ENCODE assay signal across 8 cellular contexts in the genomic region with DNA sequence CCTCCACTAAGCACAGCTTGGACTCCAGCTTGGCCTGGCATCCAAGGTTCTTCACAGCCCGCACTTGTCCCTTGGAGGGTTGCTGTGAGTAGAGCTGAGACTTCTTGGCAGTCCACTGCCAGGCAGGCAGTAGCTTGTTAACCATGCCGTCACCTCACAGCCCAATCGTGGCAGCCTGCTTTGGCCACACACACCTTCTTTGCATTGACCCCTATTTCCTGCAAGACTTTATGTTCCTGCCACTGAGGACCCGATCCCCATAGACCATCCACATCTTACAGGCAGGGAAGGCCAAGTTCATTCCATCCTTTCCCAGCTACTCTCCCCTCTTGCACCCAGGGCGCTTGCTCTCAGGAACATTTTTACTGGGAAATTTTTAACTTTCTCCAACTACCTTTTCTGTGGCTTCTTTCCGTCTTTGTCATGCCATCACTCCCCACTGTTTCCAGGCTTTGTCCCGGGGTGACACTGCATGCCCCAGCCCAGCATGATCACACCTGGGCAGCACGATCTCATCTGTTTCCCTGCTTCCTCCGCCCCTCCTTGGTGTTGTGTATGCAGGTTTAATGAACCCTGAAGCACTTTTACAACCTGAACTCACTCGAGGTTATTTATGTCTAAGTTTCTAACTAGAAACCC. TPM values are rescaled to one million over a fixed set of nuclear protein-coding genes. Genes with fewer than 3 reads are reported as not detected.
DNase-seq lines count a peak whose midpoint lies in the region; ATAC-seq and TF ChIP-seq lines count a peak whose summit lies in the region.

No MANE protein-coding gene starts in this region.

- 57 to 68% (median 65%) methylated on average over 10 of the region's 10 CpGs for WGBS in stomach, 5 donors

- TF ChIP-seq CTCF in stomach (IDR thresholded peaks at IDR 0.05): no peak

- H3K4me3 ChIP-seq in iPS-15b (ENCODE audit: low read depth, low read length) (no peak overlapping the region), stomach (no peak overlapping the region)

- H3K9me3 ChIP-seq in T-helper 17 cell (ENCODE audit: control insufficient read depth, low read length, poor library complexity, severe bottlenecking) (no peaks in the 10 kb centered on the region), iPS-15b (ENCODE audit: control insufficient read depth, insufficient read depth, low read length) (no peaks in the 10 kb centered on the region), stomach (no peaks in the 10 kb centered on the region)

- peaks cover 36% of the 10 kb centered on the region for H3K4me1 ChIP-seq in iPS-15b (ENCODE audit: control insufficient read depth, insufficient read depth, low read length)
- H3K4me1 ChIP-seq in stomach: peaks cover 41 to 93% (median 64%) of the 10 kb centered on the region in 4 donors

- peaks cover 61% of the 10 kb centered on the region for H3K4me1 Mint-ChIP-seq in T-helper 17 cell

- H3K27ac Mint-ChIP-seq in T-helper 17 cell: peak overlapping the region; percentile 95

- H3K4me3 Mint-ChIP-seq in T-helper 17 cell: peak overlapping the region; percentile 95

- ATAC-seq in T-helper 17 cell: peak; percentile 2

- H3K9ac ChIP-seq in iPS-15b (ENCODE audit: low read depth, low read length): peak overlapping the region; percentile 40

- TF ChIP-seq EP300 in stomach (IDR thresholded peaks at IDR 0.05): no peak

- peak overlapping the region in 4 of 5 donors; percentile 49 to 77 (median 71) for H3K27ac ChIP-seq in stomach

- peaks cover 28% of the 10 kb centered on the region for H3K36me3 ChIP-seq in iPS-15b (ENCODE audit: control insufficient read depth, insufficient read depth, low read length)
- H3K36me3 ChIP-seq in stomach: peaks cover 53 to 57% (median 54%) of the 10 kb centered on the region in 4 donors

- peaks cover 17% of the 10 kb centered on the region for H3K36me3 Mint-ChIP-seq in T-helper 17 cell (ENCODE audit: low read depth)

- TF ChIP-seq POLR2A in stomach (IDR thresholded peaks at IDR 0.05): no peak

- intact Hi-C loops in stomach (cut with DNase I; ENCODE audit: low total_unique reads): no loop called here

- no peaks in the 10 kb centered on the region for H3K27me3 Mint-ChIP-seq in T-helper 17 cell

- H3K27me3 ChIP-seq in iPS-15b (ENCODE audit: control insufficient read depth, insufficient read depth, low read length): no peaks in the 10 kb centered on the region
- H3K27me3 ChIP-seq in stomach: no peaks in the 10 kb centered on the region

- peak; percentile 28 for DNase-seq in activated CD4-positive, CD25-positive, alpha-beta regulatory T cell treated with anti-CD3 and anti-CD28 coated beads, Interleukin-2, amount 50 U/mL, for 72 hours
- DNase-seq in activated CD4-positive, CD25-positive, alpha-beta regulatory T cell (lab: John Stamatoyannopoulos, UW): no peak
- no peak for DNase-seq in T-helper 17 cell
- DNase-seq in stomach: peak; percentile 24
- DNase-seq in GM03348 (ENCODE audit: low spot score): no peak
- no peak for DNase-seq in HuH-7 (ENCODE audit: low spot score)
- DNase-seq in NOMO-1 (lab: John Stamatoyannopoulos, UW; ENCODE audit: unreplicated experiment in 2 of 2): no peak

RNA-seq across cellular contexts. Expression of a gene that starts 2.6 kb away (rescaled TPM):
- total RNA-seq in T-helper 17 cell: 10 to 100 TPM; 11.8 to 27.1 TPM
- total RNA-seq in stomach: 1 to 10 TPM in 2 of 5 donors, under 1 TPM in 2, not detected in 1; 0.58 to 2.0 (median 1.4) TPM
- polyA plus RNA-seq in stomach: 1 to 10 TPM in 2 of 3 donors, under 1 TPM in 1; 0.37 to 3.5 (median 3.1) TPM

RNA-seq across cellular contexts. Expression of a gene that starts 15.9 kb away (rescaled TPM):
- total RNA-seq in T-helper 17 cell (1,000 to 10,000 TPM; 1,476 to 1,622 TPM), stomach (100 to 1,000 TPM; 235 to 341 (median 279) TPM)
- 10 to 100 TPM; 57.5 to 72.1 (median 63.4) TPM for polyA plus RNA-seq in stomach

RNA-seq across cellular contexts. Expression of a gene that starts 18.5 kb away (rescaled TPM):
- total RNA-seq in T-helper 17 cell (100 to 1,000 TPM; 464 to 502 TPM), stomach (10 to 100 TPM in 3 of 5 donors, 1 to 10 TPM in 2; 5.3 to 60.8 (median 13.4) TPM)
- polyA plus RNA-seq in stomach: 10 to 100 TPM in 1 of 3 donors, 1 to 10 TPM in 2; 7.2 to 20.6 (median 8.2) TPM

RNA-seq across cellular contexts. Expression of a gene that starts 39.4 kb away (rescaled TPM):
- total RNA-seq in T-helper 17 cell (under 1 TPM; 0.21 to 0.32 TPM), stomach (10 to 100 TPM in 1 of 5 donors, under 1 TPM in 1, not detected in 3; 0.14 to 16.9 TPM)
- 1 to 10 TPM in 1 of 3 donors, under 1 TPM in 1, not detected in 1; 0.93 to 1.4 TPM for polyA plus RNA-seq in stomach

RNA-seq across cellular contexts. Expression of a gene that starts 40.6 kb away (rescaled TPM):
- total RNA-seq in T-helper 17 cell (10 to 100 TPM; 97.8 to 99.2 TPM), stomach (10 to 100 TPM in 2 of 5 donors, 1 to 10 TPM in 3; 2.3 to 66.9 (median 9.0) TPM)
- polyA plus RNA-seq in stomach: 10 to 100 TPM; 13.0 to 20.9 (median 13.8) TPM

Comparison
In these comparisons a context has a peak if more than half of its experiments do, and no peak if none do; other contexts are left out.
1. DNase-seq: peak in activated CD4-positive, CD25-positive, alpha-beta regulatory T cell treated with anti-CD3 and anti-CD28 coated beads, Interleukin-2, amount 50 U/mL, for 72 hours (single experiment) and stomach (single experiment); none in activated CD4-positive, CD25-positive, alpha-beta regulatory T cell (0 of 4), T-helper 17 cell (0 of 3), GM03348 (single experiment), HuH-7 (single experiment) and NOMO-1 (0 of 2).
2. RNA of a gene that starts 2.6 kb away (total RNA-seq): 11.8 to 27.1 TPM in T-helper 17 cell; 0.58 to 2.0 TPM in stomach; every median in the first group is over 4 times any median in the second.
3. RNA of a gene that starts 15.9 kb away (total RNA-seq): 1,476 to 1,622 TPM in T-helper 17 cell; 235 to 341 TPM in stomach; every median in the first group is over 4 times any median in the second.
4. RNA of a gene that starts 18.5 kb away (total RNA-seq): 464 to 502 TPM in T-helper 17 cell; 5.3 to 60.8 TPM in stomach; every median in the first group is over 4 times any median in the second.